In the genomic region with DNA sequence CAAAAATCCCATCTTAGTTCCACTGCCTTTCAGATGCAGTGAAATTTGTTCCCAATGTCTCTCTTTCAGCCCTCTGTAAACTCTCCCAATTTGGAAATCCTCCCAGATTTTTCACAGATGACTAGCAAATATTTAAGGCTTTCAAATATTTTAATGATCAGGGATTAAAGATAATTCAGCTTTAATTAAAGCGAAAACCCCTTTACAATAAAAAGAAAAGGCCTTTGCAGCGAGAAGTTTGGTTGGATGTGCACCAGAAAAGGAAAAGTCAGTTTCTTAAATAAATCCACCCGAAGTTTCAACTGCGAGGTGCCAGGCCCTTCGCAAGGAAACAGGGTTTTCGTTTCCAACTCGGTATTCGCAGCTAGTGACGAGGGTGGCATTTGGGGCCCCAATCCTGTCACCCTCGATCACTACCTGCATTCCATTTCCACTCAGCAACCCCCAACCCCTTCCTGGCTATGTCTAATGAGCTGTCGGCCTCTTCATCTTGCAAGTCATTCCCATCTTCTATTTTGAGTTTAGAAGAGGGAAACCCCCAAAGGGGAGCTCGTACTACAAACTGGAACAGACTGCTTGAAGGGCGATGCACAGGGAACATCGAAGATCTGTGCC, we compare ENCODE assay signal across 26 cellular contexts. TPM values are rescaled to one million over a fixed set of nuclear protein-coding genes. Genes with fewer than 3 reads are reported as not detected.
DNase-seq lines count a peak whose midpoint lies in the region; ATAC-seq and TF ChIP-seq lines count a peak whose summit lies in the region.
"Had no signal": no experiment of that assay in that cellular context is flagged by ENCODE, and none has a peak within 500 bp of the region (broad histone marks: within the 10 kb centered on the region; RNA-seq: fewer than 3 reads in every experiment).

No MANE protein-coding gene starts in this region.

- no peak for TF ChIP-seq EP300 in stomach (IDR thresholded peaks at IDR 0.05)

- H3K4me3 Mint-ChIP-seq in activated naive CD4-positive, alpha-beta T cell treated with anti-CD3 and anti-CD28 coated beads, Interleukin-2, amount 50 U/mL, for 24 hours = peak overlapping the region; percentile 23
- no peak overlapping the region for H3K4me3 Mint-ChIP-seq in activated naive CD4-positive, alpha-beta T cell treated with anti-CD3 and anti-CD28 coated beads, Interleukin-2, amount 10 ng/mL, durations not matched to agents 7 days and 5 days
- H3K4me3 Mint-ChIP-seq in T-cell = peak overlapping the region; percentile 6 to 30 (median 21)
- peak overlapping the region in 1 of 2 donors; percentile 15 for H3K4me3 Mint-ChIP-seq in stimulated activated naive B cell treated with anti-CD40 and anti-IgM and Interleukin-4, amounts not matched to agents 10 μg/mL and 1 μg/mL and 100 μg/mL, for 72 hours
- H3K4me3 Mint-ChIP-seq: endodermal cell had no signal

- no peak overlapping the region for H3K27ac Mint-ChIP-seq in activated naive CD4-positive, alpha-beta T cell treated with anti-CD3 and anti-CD28 coated beads, Interleukin-2, amount 50 U/mL, for 24 hours
- no peak overlapping the region for H3K27ac Mint-ChIP-seq in activated naive CD4-positive, alpha-beta T cell treated with anti-CD3 and anti-CD28 coated beads, Interleukin-2, amount 10 ng/mL, durations not matched to agents 7 days and 5 days
- peak overlapping the region in 1 of 2 donors; percentile 11 for H3K27ac Mint-ChIP-seq in T-cell
- peak overlapping the region; percentile 20 for H3K27ac Mint-ChIP-seq in stimulated activated naive B cell treated with anti-CD40 and anti-IgM and Interleukin-4, amounts not matched to agents 10 μg/mL and 1 μg/mL and 100 μg/mL, for 72 hours
- H3K27ac Mint-ChIP-seq: endodermal cell had no signal

- H3K9me3 Mint-ChIP-seq in activated naive CD4-positive, alpha-beta T cell treated with anti-CD3 and anti-CD28 coated beads, Interleukin-2, amount 50 U/mL, for 24 hours = no peaks in the 10 kb centered on the region
- H3K9me3 Mint-ChIP-seq in activated naive CD4-positive, alpha-beta T cell treated with anti-CD3 and anti-CD28 coated beads, Interleukin-2, amount 10 ng/mL, durations not matched to agents 7 days and 5 days = no peaks in the 10 kb centered on the region
- H3K9me3 Mint-ChIP-seq in T-cell = no peaks in the 10 kb centered on the region
- no peaks in the 10 kb centered on the region for H3K9me3 Mint-ChIP-seq in stimulated activated naive B cell treated with anti-CD40 and anti-IgM and Interleukin-4, amounts not matched to agents 10 μg/mL and 1 μg/mL and 100 μg/mL, for 72 hours
- H3K9me3 Mint-ChIP-seq: endodermal cell had no signal

- H3K36me3 ChIP-seq in iPS-15b (ENCODE audit: control insufficient read depth, insufficient read depth, low read length) (no peaks in the 10 kb centered on the region), stomach (no peaks in the 10 kb centered on the region)
- H3K36me3 ChIP-seq: ascending aorta, HAP-1, neutrophil, right atrium auricular region, upper lobe of left lung had no signal

- no peaks in the 10 kb centered on the region for H3K36me3 Mint-ChIP-seq in activated naive CD4-positive, alpha-beta T cell treated with anti-CD3 and anti-CD28 coated beads, Interleukin-2, amount 50 U/mL, for 24 hours
- no peaks in the 10 kb centered on the region for H3K36me3 Mint-ChIP-seq in activated naive CD4-positive, alpha-beta T cell treated with anti-CD3 and anti-CD28 coated beads, Interleukin-2, amount 10 ng/mL, durations not matched to agents 7 days and 5 days
- no peaks in the 10 kb centered on the region for H3K36me3 Mint-ChIP-seq in T-cell
- H3K36me3 Mint-ChIP-seq in stimulated activated naive B cell treated with anti-CD40 and anti-IgM and Interleukin-4, amounts not matched to agents 10 μg/mL and 1 μg/mL and 100 μg/mL, for 72 hours = peaks cover 4% of the 10 kb centered on the region in 2 donors
- H3K36me3 Mint-ChIP-seq: CD4-positive, CD25-positive, alpha-beta regulatory T cell had no signal

- H3K4me3 ChIP-seq in iPS-15b (ENCODE audit: low read depth, low read length) (peak overlapping the region; percentile 60), stomach (peak overlapping the region in 2 of 4 donors; percentile 39 to 49)
- H3K4me3 ChIP-seq: HAP-1, hepatocyte had no signal

- intact Hi-C loops in stomach (cut with DNase I; ENCODE audit: low total_unique reads) = no loop called here

- TF ChIP-seq POLR2A in stomach (IDR thresholded peaks at IDR 0.05) = no peak

- no peak overlapping the region for H3K27ac ChIP-seq in stomach
- H3K27ac ChIP-seq: ascending aorta, hepatocyte, neutrophil, right atrium auricular region, upper lobe of left lung, VCaP had no signal

- no peak for ATAC-seq in T-cell (replicated peaks in 1 of 4)
- ATAC-seq in stimulated activated naive B cell treated with anti-CD40 and anti-IgM and Interleukin-4, amounts not matched to agents 10 μg/mL and 1 μg/mL and 100 μg/mL, for 72 hours (replicated peaks) = no peak
- no peak for ATAC-seq in GM19467 (IDR thresholded peaks at IDR 0.05; ENCODE audit: unreplicated experiment)

- H3K27me3 ChIP-seq in iPS-15b (ENCODE audit: control insufficient read depth, insufficient read depth, low read length) (peaks cover 93% of the 10 kb centered on the region), stomach (peaks cover 29 to 100% (median 99%) of the 10 kb centered on the region in 3 donors)

- no peak for TF ChIP-seq CTCF in stomach (IDR thresholded peaks at IDR 0.05)

- POLR2A ChIA-PET in T-cell (lab: Charles Lee) = no interaction called here

- 13 to 24% (median 20%) methylated on average over 14 of the region's 14 CpGs for WGBS in stomach, 5 donors

- CTCF ChIA-PET in activated naive CD4-positive, alpha-beta T cell treated with anti-CD3 and anti-CD28 coated beads, Interleukin-2, amount 10 ng/mL, durations not matched to agents 7 days and 5 days (lab: Charles Lee) = interaction anchor here (3.4 kb wide), 1 partner anchor 131 kb away, joined by 12 read pairs; no protein-coding TSS in a partner anchor
- CTCF ChIA-PET in T-cell (lab: Charles Lee) = no interaction called here

- peaks cover 28% of the 10 kb centered on the region for H3K4me1 Mint-ChIP-seq in activated naive CD4-positive, alpha-beta T cell treated with anti-CD3 and anti-CD28 coated beads, Interleukin-2, amount 50 U/mL, for 24 hours
- H3K4me1 Mint-ChIP-seq in activated naive CD4-positive, alpha-beta T cell treated with anti-CD3 and anti-CD28 coated beads, Interleukin-2, amount 10 ng/mL, durations not matched to agents 7 days and 5 days = peaks cover 35% of the 10 kb centered on the region
- H3K4me1 Mint-ChIP-seq in T-cell = peaks cover 21 to 38% (median 28%) of the 10 kb centered on the region in 3 donors
- H3K4me1 Mint-ChIP-seq in stimulated activated naive B cell treated with anti-CD40 and anti-IgM and Interleukin-4, amounts not matched to agents 10 μg/mL and 1 μg/mL and 100 μg/mL, for 72 hours = peaks cover 27 to 35% of the 10 kb centered on the region in 2 donors

- no peak for DNase-seq in activated naive CD4-positive, alpha-beta T cell treated with anti-CD3 and anti-CD28 coated beads, Interleukin-2, amount 10 ng/mL, durations not matched to agents 7 days and 5 days
- DNase-seq in T-cell (no peak), NCI-H1694 (lab: John Stamatoyannopoulos, UW) (no peak), stomach (no peak)
- no peak for DNase-seq in stimulated activated naive B cell treated with anti-CD40 and anti-IgM and Interleukin-4, amounts not matched to agents 10 μg/mL and 1 μg/mL and 100 μg/mL, for 72 hours
- DNase-seq: DND-41; KG1; kidney glomerular epithelial cell; NCI-H1048; NCI-H524; stimulated activated naive CD4-positive, alpha-beta T cell; SW 1271 had no signal

- H3K9me3 ChIP-seq in iPS-15b (ENCODE audit: control insufficient read depth, insufficient read depth, low read length) = no peaks in the 10 kb centered on the region
- H3K9me3 ChIP-seq in stomach = peaks cover 0 to 11% (median 0%) of the 10 kb centered on the region in 4 donors
- H3K9me3 ChIP-seq: ascending aorta, HAP-1, neutrophil, right atrium auricular region, upper lobe of left lung had no signal

- H3K4me1 ChIP-seq in iPS-15b (ENCODE audit: control insufficient read depth, insufficient read depth, low read length) (peaks cover 13% of the 10 kb centered on the region), stomach (peaks cover 32 to 52% (median 48%) of the 10 kb centered on the region in 4 donors)
- H3K4me1 ChIP-seq: HAP-1 had no signal

- no peak overlapping the region for H3K9ac ChIP-seq in iPS-15b (ENCODE audit: low read depth, low read length)

- H3K27me3 Mint-ChIP-seq in activated naive CD4-positive, alpha-beta T cell treated with anti-CD3 and anti-CD28 coated beads, Interleukin-2, amount 50 U/mL, for 24 hours = peaks cover 62% of the 10 kb centered on the region
- peaks cover 100% of the 10 kb centered on the region for H3K27me3 Mint-ChIP-seq in activated naive CD4-positive, alpha-beta T cell treated with anti-CD3 and anti-CD28 coated beads, Interleukin-2, amount 10 ng/mL, durations not matched to agents 7 days and 5 days
- H3K27me3 Mint-ChIP-seq in T-cell = peaks cover 69 to 81% of the 10 kb centered on the region in 2 donors
- peaks cover 80 to 87% of the 10 kb centered on the region in 2 donors for H3K27me3 Mint-ChIP-seq in stimulated activated naive B cell treated with anti-CD40 and anti-IgM and Interleukin-4, amounts not matched to agents 10 μg/mL and 1 μg/mL and 100 μg/mL, for 72 hours

RNA-seq across cellular contexts. Expression of a gene that starts 1.5 kb away (rescaled TPM):
- total RNA-seq in T-cell (not detected), stomach (not detected)
- polyA plus RNA-seq in stomach = under 1 TPM in 1 of 3 donors, not detected in 2; 0.05 TPM
- total RNA-seq: activated CD8-positive, alpha-beta memory T cell treated with anti-CD3 and anti-CD28 coated beads for 36 hours; ascending aorta; CD4-positive, CD25-positive, alpha-beta regulatory T cell; hepatocyte; right atrium auricular region; upper lobe of left lung had no signal
- polyA plus RNA-seq: CD4-positive, CD25-positive, alpha-beta regulatory T cell; hepatocyte had no signal

RNA-seq across cellular contexts. Expression of a gene that starts 46.7 kb away (rescaled TPM):
- total RNA-seq in T-cell (not detected), stomach (not detected)
- polyA plus RNA-seq in stomach = not detected
- total RNA-seq: activated CD8-positive, alpha-beta memory T cell treated with anti-CD3 and anti-CD28 coated beads for 36 hours; ascending aorta; CD4-positive, CD25-positive, alpha-beta regulatory T cell; endodermal cell; hepatocyte; right atrium auricular region; upper lobe of left lung had no signal
- polyA plus RNA-seq: CD4-positive, CD25-positive, alpha-beta regulatory T cell; hepatocyte had no signal

RNA-seq across cellular contexts. Expression of a gene that starts 51.8 kb away (rescaled TPM):
- total RNA-seq in T-cell = not detected
- total RNA-seq in stomach = 1 to 10 TPM in 2 of 5 donors, not detected in 3; 2.4 to 3.2 TPM
- polyA plus RNA-seq in stomach = under 1 TPM in 2 of 3 donors, not detected in 1; 0.60 to 0.68 TPM
- total RNA-seq: activated CD8-positive, alpha-beta memory T cell treated with anti-CD3 and anti-CD28 coated beads for 36 hours; ascending aorta; CD4-positive, CD25-positive, alpha-beta regulatory T cell; cerebellum; right atrium auricular region had no signal
- polyA plus RNA-seq: CD4-positive, CD25-positive, alpha-beta regulatory T cell had no signal
